10 cellular contexts compared by ENCODE assay signal in genomic region chr11:11416502-11416901, GRCh38.
DNase-seq lines count a peak whose midpoint lies in the region; ATAC-seq and TF ChIP-seq lines count a peak whose summit lies in the region.
"Had no signal": no experiment of that assay in that cellular context is flagged by ENCODE, and none has a peak within 500 bp of the region (broad histone marks: within the 10 kb centered on the region; RNA-seq: fewer than 3 reads in every experiment).

No MANE protein-coding gene starts in this region.

- no peak for TF ChIP-seq CTCF in thoracic aorta (IDR thresholded peaks at IDR 0.05)

- peaks cover 21% of the 10 kb centered on the region for H3K4me1 ChIP-seq in SJSA1 (replicated peaks)
- H3K4me1 ChIP-seq in thoracic aorta (ENCODE audit: control insufficient read depth in 1 of 2, low read depth in 2 of 2) = peaks cover 17 to 50% of the 10 kb centered on the region in 2 donors

- 0 out of 2 replicates have a peak overlapping the region, but pooled peaks have one; percentile 23 for H3K27ac ChIP-seq in SJSA1
- peak overlapping the region; percentile 56 to 73 for H3K27ac ChIP-seq in thoracic aorta
- H3K27ac ChIP-seq: cardiac muscle cell had no signal

- H3K27me3 ChIP-seq in SJSA1 (replicated peaks) (no peaks in the 10 kb centered on the region), thoracic aorta (replicated peaks; ENCODE audit: insufficient read depth) (no peaks in the 10 kb centered on the region)
- H3K27me3 ChIP-seq: cardiac muscle cell had no signal

- ATAC-seq in thoracic aorta (ENCODE audit: insufficient number of reproducible peaks, low FRiP score, low read depth) (no peak), GM18498 (IDR thresholded peaks at IDR 0.05; ENCODE audit: unreplicated experiment) (no peak), HG03025 (IDR thresholded peaks at IDR 0.05; ENCODE audit: low FRiP score, unreplicated experiment) (no peak)

- DNase-seq in HS-5 (ENCODE audit: low read depth) = peak; percentile 30
- DNase-seq in SJSA1 (ENCODE audit: low read depth in 1 of 2, low spot score in 2 of 2) = peak; percentile 75 to 84
- DNase-seq in glomerular visceral epithelial cell (ENCODE audit: extremely low spot score) = peak; percentile 57
- no peak for DNase-seq in thoracic aorta (ENCODE audit: low spot score)
- no peak for DNase-seq in COR-L47 (lab: John Stamatoyannopoulos, UW)
- DNase-seq: activated CD4-positive, alpha-beta T cell treated with anti-CD3 and anti-CD28 coated beads, Interleukin-2, amount 10 ng/mL, durations not matched to agents 24 days and 14 days; stimulated activated CD4-positive, alpha-beta T cell treated with anti-CD3 and anti-CD28 coated beads, Interleukin-4, amount 100 ng/mL, for 1 hour had no signal

- no peaks in the 10 kb centered on the region for H3K9me3 ChIP-seq in SJSA1 (replicated peaks)
- no peaks in the 10 kb centered on the region for H3K9me3 ChIP-seq in thoracic aorta

- no peaks in the 10 kb centered on the region for H3K36me3 ChIP-seq in SJSA1
- no peaks in the 10 kb centered on the region for H3K36me3 ChIP-seq in thoracic aorta
- H3K36me3 ChIP-seq: cardiac muscle cell had no signal

- H3K4me3 ChIP-seq in SJSA1 = no peak overlapping the region
- no peak overlapping the region for H3K4me3 ChIP-seq in thoracic aorta
- H3K4me3 ChIP-seq: cardiac muscle cell had no signal

Comparison
In these comparisons a context has a peak if more than half of its experiments do, and no peak if none do; other contexts are left out.
1. DNase-seq: peak in HS-5 (single experiment), SJSA1 (2 of 2) and glomerular visceral epithelial cell (single experiment); none in thoracic aorta (single experiment) and COR-L47 (single experiment).